ENCODE assay signal across 8 cellular contexts in the genomic region with DNA sequence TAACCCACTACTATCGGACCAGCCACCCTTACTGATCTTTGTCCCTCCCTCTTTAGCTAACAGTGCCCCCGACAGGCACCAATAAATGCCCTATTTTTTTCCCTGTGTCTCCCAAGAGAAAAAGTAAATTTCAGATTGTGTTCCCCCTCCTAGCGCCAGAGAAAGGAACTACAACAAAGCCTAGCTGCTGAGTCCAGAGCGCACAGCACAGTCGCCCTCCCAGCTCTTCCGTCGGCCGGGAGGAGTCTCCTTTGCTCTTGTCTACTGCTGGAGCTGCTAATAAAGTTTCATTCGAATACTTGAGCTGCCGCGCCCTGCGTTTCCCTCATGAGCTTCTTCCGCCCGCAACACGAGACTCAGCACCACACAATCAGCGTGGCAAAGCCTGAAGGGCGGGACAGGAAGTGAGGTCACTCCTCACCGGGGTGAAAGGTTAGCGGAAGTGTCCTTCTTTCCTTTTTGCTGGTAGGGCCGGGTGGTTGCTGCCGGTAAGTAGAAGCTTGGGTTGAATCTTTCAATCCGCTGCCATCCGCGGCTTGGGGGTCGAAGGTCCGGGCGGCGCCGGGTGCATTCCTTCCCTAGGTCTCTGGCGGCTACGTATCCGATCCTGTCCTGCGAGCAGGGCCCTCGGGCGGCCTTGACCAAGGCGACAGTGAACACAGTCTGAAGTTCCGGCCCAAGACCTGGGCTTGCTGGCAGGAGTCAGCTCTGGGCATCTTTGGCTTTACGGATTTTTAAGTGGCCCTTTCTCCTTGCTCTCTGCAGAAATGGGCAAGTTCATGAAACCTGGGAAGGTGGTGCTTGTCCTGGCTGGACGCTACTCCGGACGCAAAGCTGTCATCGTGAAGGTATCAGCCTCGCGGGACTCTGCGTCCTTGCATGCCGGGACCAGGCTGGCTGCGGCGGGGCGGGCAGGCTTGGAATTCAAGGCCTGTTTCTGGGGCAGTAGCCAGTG. TPM values are rescaled to one million over a fixed set of nuclear protein-coding genes. Genes with fewer than 3 reads are reported as not detected.
DNase-seq lines count a peak whose midpoint lies in the region; ATAC-seq and TF ChIP-seq lines count a peak whose summit lies in the region.

RPL27 (plus strand) TSS at position 436 of the 955 bp plus-strand sequence; CDS start at position 768, 332 bp downstream.

- H3K36me3 ChIP-seq in cardiac muscle cell (peaks cover 28% of the 10 kb centered on the region), trophoblast cell (ENCODE audit: control insufficient read depth in 1 of 2, insufficient read depth in 2 of 2, low read length in 2 of 2) (peaks cover 23 to 32% of the 10 kb centered on the region in 2 experiments)

- H3K14ac ChIP-seq in trophoblast cell (ENCODE audit: low read length): peak within 1 kb of the TSS; percentile 86

- peak within 1 kb of the TSS; percentile 21 for H2AK5ac ChIP-seq in trophoblast cell (ENCODE audit: low read length)

- H3K9me3 ChIP-seq in cardiac muscle cell (ENCODE audit: low read depth) (no peaks in the 10 kb centered on the region), trophoblast cell (ENCODE audit: insufficient read depth, low read depth, low read length) (no peaks in the 10 kb centered on the region)

- H3K36me3 Mint-ChIP-seq in activated naive CD8-positive, alpha-beta T cell treated with anti-CD3 and anti-CD28 coated beads, Interleukin-2, amount 50 U/mL, for 24 hours (ENCODE audit: low read depth): peaks cover 53% of the 10 kb centered on the region
- peaks cover 13% of the 10 kb centered on the region for H3K36me3 Mint-ChIP-seq in type B pancreatic cell

- DNase-seq in GM12865 (ENCODE audit: low read depth) (peak; percentile 100), NCI-H128 (lab: John Stamatoyannopoulos, UW; ENCODE audit: unreplicated experiment) (peak; percentile 95), SW 1271 (lab: John Stamatoyannopoulos, UW) (peak; percentile 98 to 100), cardiac muscle cell (ENCODE audit: low read depth in 1 of 2, low spot score in 1 of 2) (peak; percentile 99 to 100), trophoblast cell (peak; percentile 100), type B pancreatic cell (ENCODE audit: extremely low spot score, unreplicated experiment) (peak; percentile 95)
- DNase-seq in activated naive CD8-positive, alpha-beta T cell treated with anti-CD3 and anti-CD28 coated beads, Interleukin-2, amount 50 U/mL, for 24 hours: peak; percentile 97

- H4K8ac ChIP-seq in trophoblast cell (ENCODE audit: low read depth, low read length): peak within 1 kb of the TSS; percentile 87

- H3K27ac ChIP-seq in cardiac muscle cell: peak within 1 kb of the TSS; percentile 98
- peak within 1 kb of the TSS; percentile 85 for H3K27ac ChIP-seq in trophoblast cell (ENCODE audit: low read depth, low read length)

- peak within 1 kb of the TSS; percentile 3 for H2BK120ac ChIP-seq in trophoblast cell (ENCODE audit: insufficient read depth, low read length, poor library complexity)

- peak within 1 kb of the TSS; percentile 93 for H3K9ac ChIP-seq in trophoblast cell (ENCODE audit: low read length)

- H3K27ac Mint-ChIP-seq in activated naive CD8-positive, alpha-beta T cell treated with anti-CD3 and anti-CD28 coated beads, Interleukin-2, amount 50 U/mL, for 24 hours: peak within 1 kb of the TSS; percentile 99
- H3K27ac Mint-ChIP-seq in type B pancreatic cell: peak within 1 kb of the TSS; percentile 99

- peak; percentile 93 for ATAC-seq in HG02678 (IDR thresholded peaks at IDR 0.05; ENCODE audit: unreplicated experiment)
- ATAC-seq in activated naive CD8-positive, alpha-beta T cell treated with anti-CD3 and anti-CD28 coated beads, Interleukin-2, amount 50 U/mL, for 24 hours: peak; percentile 97

- no peak within 1 kb of the TSS for H2BK12ac ChIP-seq in trophoblast cell (ENCODE audit: low read length)

- H3K4me1 ChIP-seq in cardiac muscle cell (ENCODE audit: low read depth) (peaks cover 14% of the 10 kb centered on the region), trophoblast cell (ENCODE audit: control insufficient read depth in 1 of 2, insufficient read depth in 2 of 2, low read length in 2 of 2) (peaks cover 3 to 5% of the 10 kb centered on the region in 2 experiments)

- H3K23ac ChIP-seq in trophoblast cell (ENCODE audit: low read length): no peak within 1 kb of the TSS

- H3K27me3 Mint-ChIP-seq in activated naive CD8-positive, alpha-beta T cell treated with anti-CD3 and anti-CD28 coated beads, Interleukin-2, amount 50 U/mL, for 24 hours: no peaks in the 10 kb centered on the region
- H3K27me3 Mint-ChIP-seq in type B pancreatic cell: no peaks in the 10 kb centered on the region

- peak within 1 kb of the TSS; percentile 58 for H2AFZ ChIP-seq in trophoblast cell (ENCODE audit: insufficient read depth, low read length, poor library complexity)

- peak within 1 kb of the TSS; percentile 80 for H4K91ac ChIP-seq in trophoblast cell (ENCODE audit: low read depth, low read length)

- peak within 1 kb of the TSS; percentile 41 for H3K4ac ChIP-seq in trophoblast cell (ENCODE audit: low read depth, low read length)

- H3K79me2 ChIP-seq in trophoblast cell (ENCODE audit: control insufficient read depth, insufficient read depth, low read length, poor library complexity): peaks cover 11% of the 10 kb centered on the region

- H3K4me3 ChIP-seq in GM12865 (ENCODE audit: low read depth, low read length): peak within 1 kb of the TSS; percentile 81
- H3K4me3 ChIP-seq in cardiac muscle cell: peak within 1 kb of the TSS; percentile 86
- peak within 1 kb of the TSS; percentile 94 for H3K4me3 ChIP-seq in trophoblast cell (ENCODE audit: low read depth, low read length)

- peaks cover 40% of the 10 kb centered on the region for H3K4me1 Mint-ChIP-seq in activated naive CD8-positive, alpha-beta T cell treated with anti-CD3 and anti-CD28 coated beads, Interleukin-2, amount 50 U/mL, for 24 hours
- peaks cover 16% of the 10 kb centered on the region for H3K4me1 Mint-ChIP-seq in type B pancreatic cell (ENCODE audit: unreplicated experiment)

- H3K18ac ChIP-seq in trophoblast cell (ENCODE audit: low read length): peak within 1 kb of the TSS; percentile 82

- no peaks in the 10 kb centered on the region for H3K27me3 ChIP-seq in cardiac muscle cell
- no peaks in the 10 kb centered on the region for H3K27me3 ChIP-seq in trophoblast cell (ENCODE audit: insufficient read depth, low read length)

- no peaks in the 10 kb centered on the region for H3K9me3 Mint-ChIP-seq in activated naive CD8-positive, alpha-beta T cell treated with anti-CD3 and anti-CD28 coated beads, Interleukin-2, amount 50 U/mL, for 24 hours
- no peaks in the 10 kb centered on the region for H3K9me3 Mint-ChIP-seq in type B pancreatic cell

- H4K12ac ChIP-seq in trophoblast cell (ENCODE audit: low read depth, low read length): peak within 1 kb of the TSS; percentile 86

- WGBS in trophoblast cell (ENCODE audit: extremely low coverage, insufficient coverage, insufficient read length): no CpG with 5 or more reads among the region's 49 CpGs

- H3K4me2 ChIP-seq in trophoblast cell (ENCODE audit: low read length): peak within 1 kb of the TSS; percentile 83

- peak within 1 kb of the TSS; percentile 91 for H2BK5ac ChIP-seq in trophoblast cell (ENCODE audit: low read depth, low read length, poor library complexity)

- TF ChIP-seq CTCF in GM12865 (IDR thresholded peaks at IDR 0.05; ENCODE audit: insufficient read depth, low read depth, low read length, missing control alignments) (peak; percentile 73), cardiac muscle cell (IDR thresholded peaks at IDR 0.05; ENCODE audit: low read depth, low read length) (peak; percentile 88), type B pancreatic cell (conservative IDR thresholded peaks at IDR 0.05) (peak; percentile 87)

- peak within 1 kb of the TSS; percentile 96 for H3K4me3 Mint-ChIP-seq in activated naive CD8-positive, alpha-beta T cell treated with anti-CD3 and anti-CD28 coated beads, Interleukin-2, amount 50 U/mL, for 24 hours
- H3K4me3 Mint-ChIP-seq in type B pancreatic cell: peak within 1 kb of the TSS; percentile 99

- peaks cover 5% of the 10 kb centered on the region for H3K79me1 ChIP-seq in trophoblast cell (ENCODE audit: low read length)

RNA-seq across cellular contexts. Expression of gene RPL27, which starts in this region (rescaled TPM):
- 958 and 1,193 TPM in 2 replicates for total RNA-seq in cardiac muscle cell
- polyA plus RNA-seq in cardiac muscle cell: 906 and 971 TPM in 2 replicates
- polyA plus RNA-seq in trophoblast cell (2013): 4,147 and 4,166 TPM in 2 replicates
- total RNA-seq in type B pancreatic cell (ENCODE audit: low replicate concordance): 1,148 and 1,194 TPM in 2 replicates

Comparison
In these comparisons a context has a peak if more than half of its experiments do, and no peak if none do; other contexts are left out.
1. Peak in every context shown above with its lines: DNase-seq, ATAC-seq, H3K4me3 ChIP-seq and H3K27ac ChIP-seq.